Comparison of ENCODE assay signal across 22 cellular contexts in genomic region chr12:116415408-116416108, GRCh38.
"Had no signal": no experiment of that assay in that cellular context is flagged by ENCODE, and none has a peak within 500 bp of the region (broad histone marks: within the 10 kb centered on the region; RNA-seq: fewer than 3 reads in every experiment).

No MANE protein-coding gene starts in this region.

- H3K4me1 ChIP-seq: adrenal gland, foreskin keratinocyte, psoas muscle had no signal

- H3K27ac Mint-ChIP-seq: activated naive CD4-positive, alpha-beta T cell treated with anti-CD3 and anti-CD28 coated beads, Interleukin-2, amount 50 U/mL, for 72 hours; activated T-helper 1 cell treated with anti-CD3 and anti-CD28 coated beads, Interleukin-12 subunit alpha, Interleukin-12 subunit beta, Interleukin-2, Interleukin-4 antibody, amounts not matched to agents 30 ng/mL and 10 ng/mL and 1 ng/mL, durations not matched to agents 14 hours and 24 hours and 36 hours; naive B cell; stimulated activated effector memory CD8-positive, alpha-beta T cell treated with anti-CD3 and anti-CD28 coated beads, Interleukin-12 subunit alpha, Interleukin-12 subunit beta, amount 100 ng/mL, for 72 hours; type B pancreatic cell had no signal

- H3K36me3 ChIP-seq: adrenal gland, left lung, ovary, stomach had no signal

- DNase-seq: activated CD4-positive, alpha-beta T cell treated with anti-CD3 and anti-CD28 coated beads, Interleukin-2, amount 50 U/mL, for 1 hour; activated CD4-positive, CD25-positive, alpha-beta regulatory T cell treated with anti-CD3 and anti-CD28 coated beads, Interleukin-2, amount 50 U/mL, for 72 hours; activated gamma-delta T cell treated with Interleukin-2 at 50 U/mL for 16 hours; adrenal gland; dermis blood vessel endothelial cell; foreskin keratinocyte; hypothalamus; kidney; left lung; mucosa of descending colon; naive B cell; ovary; psoas muscle; right cardiac atrium; stimulated activated CD4-positive, alpha-beta T cell treated with anti-CD3 and anti-CD28 coated beads, Interleukin-15, amount 100 ng/mL, for 24 hours; stimulated activated CD4-positive, alpha-beta T cell treated with anti-CD3 and anti-CD28 coated beads, Interleukin-2, amount 100 ng/mL, for 48 hours; stomach had no signal

- H3K27me3 ChIP-seq: adrenal gland, foreskin keratinocyte, left lung, ovary, stomach had no signal

- H3K9me3 Mint-ChIP-seq: activated naive CD4-positive, alpha-beta T cell treated with anti-CD3 and anti-CD28 coated beads, Interleukin-2, amount 50 U/mL, for 72 hours; activated T-helper 1 cell treated with anti-CD3 and anti-CD28 coated beads, Interleukin-12 subunit alpha, Interleukin-12 subunit beta, Interleukin-2, Interleukin-4 antibody, amounts not matched to agents 30 ng/mL and 10 ng/mL and 1 ng/mL, durations not matched to agents 14 hours and 24 hours and 36 hours; naive B cell; stimulated activated effector memory CD8-positive, alpha-beta T cell treated with anti-CD3 and anti-CD28 coated beads, Interleukin-12 subunit alpha, Interleukin-12 subunit beta, amount 100 ng/mL, for 72 hours; type B pancreatic cell had no signal

- H3K4me3 Mint-ChIP-seq: activated T-helper 1 cell treated with anti-CD3 and anti-CD28 coated beads, Interleukin-12 subunit alpha, Interleukin-12 subunit beta, Interleukin-2, Interleukin-4 antibody, amounts not matched to agents 30 ng/mL and 10 ng/mL and 1 ng/mL, durations not matched to agents 14 hours and 24 hours and 36 hours; naive B cell; stimulated activated effector memory CD8-positive, alpha-beta T cell treated with anti-CD3 and anti-CD28 coated beads, Interleukin-12 subunit alpha, Interleukin-12 subunit beta, amount 100 ng/mL, for 72 hours; type B pancreatic cell had no signal

- ATAC-seq: activated naive CD4-positive, alpha-beta T cell treated with anti-CD3 and anti-CD28 coated beads, Interleukin-2, amount 50 U/mL, for 72 hours; foreskin keratinocyte; left lung; mucosa of descending colon; psoas muscle; right cardiac atrium; stimulated activated effector memory CD8-positive, alpha-beta T cell treated with anti-CD3 and anti-CD28 coated beads, Interleukin-12 subunit alpha, Interleukin-12 subunit beta, amount 100 ng/mL, for 72 hours had no signal

- H3K36me3 Mint-ChIP-seq: activated naive CD4-positive, alpha-beta T cell treated with anti-CD3 and anti-CD28 coated beads, Interleukin-2, amount 50 U/mL, for 72 hours; naive B cell; stimulated activated effector memory CD8-positive, alpha-beta T cell treated with anti-CD3 and anti-CD28 coated beads, Interleukin-12 subunit alpha, Interleukin-12 subunit beta, amount 100 ng/mL, for 72 hours; type B pancreatic cell had no signal

- FAIRE-seq: kidney had no signal

- H3K27me3 Mint-ChIP-seq: naive B cell, type B pancreatic cell had no signal

- H3K9me3 ChIP-seq: adrenal gland, left lung, mucosa of descending colon, ovary, psoas muscle, stomach had no signal

- H3K27ac ChIP-seq: adrenal gland, foreskin keratinocyte, left lung, ovary, psoas muscle, skin epidermis, stomach had no signal

- H3K4me3 ChIP-seq: adrenal gland, left lung, mucosa of descending colon, ovary, psoas muscle, skin epidermis, stomach had no signal
